ENCODE assay signal across 1 cellular context in the genomic region with DNA sequence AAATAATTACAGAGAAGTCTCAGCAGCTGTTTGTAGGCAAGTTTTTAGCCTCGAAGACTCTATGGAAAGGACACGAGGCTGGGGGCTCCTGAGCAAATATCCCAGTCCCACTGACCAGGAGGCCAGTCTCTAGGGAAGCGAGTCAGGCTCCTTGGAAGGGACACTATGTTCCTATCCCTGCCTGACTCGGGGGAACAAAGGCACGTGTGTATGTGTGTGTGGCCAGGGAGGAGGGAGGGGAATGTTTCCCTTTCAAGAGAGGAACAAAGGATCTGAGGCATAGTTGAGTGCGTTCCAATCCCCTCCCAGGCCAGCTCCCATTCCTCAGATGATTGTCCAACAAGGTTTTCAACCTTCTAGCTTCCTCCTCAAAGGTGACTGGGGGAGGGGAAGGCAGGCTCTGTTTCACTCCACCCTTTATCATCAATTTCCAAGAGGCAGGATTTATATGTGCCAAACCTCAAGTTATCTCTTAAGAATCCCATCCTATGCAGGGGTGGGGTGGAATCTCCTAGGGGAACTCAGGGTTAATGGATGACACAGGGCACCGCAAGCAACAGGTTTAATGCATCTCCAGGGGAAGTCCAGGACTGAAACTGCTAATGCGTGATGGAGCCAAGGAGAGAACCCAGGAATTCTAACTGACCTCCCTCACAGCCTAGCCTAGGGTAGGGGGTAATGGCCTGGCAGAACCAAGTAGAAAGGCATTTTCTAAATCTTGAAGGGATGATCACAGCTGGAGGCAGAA.
TF ChIP-seq lines count a peak whose summit lies in the region.

No MANE protein-coding gene starts in this region.

TF ChIP-seq in A549, 52 proteins besides CTCF, POLR2A, EP300 and RAD21 (continued from another document):
- no peak for TF ChIP-seq CBX8 (IDR thresholded peaks at IDR 0.05)
- no peak; the same call in 1 of the 2 replicates for TF ChIP-seq RARB (CRISPR knock-in tag; IDR thresholded peaks at IDR 0.05)
- TF ChIP-seq MYC (IDR thresholded peaks at IDR 0.05; ENCODE audit: borderline replicate concordance, low read length), result no peak
- TF ChIP-seq PHF8 (IDR thresholded peaks at IDR 0.05; ENCODE audit: borderline replicate concordance, low read depth), result no peak
- TF ChIP-seq MAFK (IDR thresholded peaks at IDR 0.05; ENCODE audit: partially characterized antibody), result no peak
- peak; percentile 77; the same call in 1 of the 2 replicates for TF ChIP-seq FOSB (CRISPR knock-in tag; IDR thresholded peaks at IDR 0.05)
- TF ChIP-seq HOXB13 (CRISPR knock-in tag; IDR thresholded peaks at IDR 0.05; ENCODE audit: low read depth), result peak; percentile 91; the same call in 1 of the 2 replicates
- no peak for TF ChIP-seq ZC3H11A (IDR thresholded peaks at IDR 0.05)
- peak; percentile 77 for TF ChIP-seq BHLHE40 (IDR thresholded peaks at IDR 0.05; ENCODE audit: low read depth, low read length)
- TF ChIP-seq EHMT2 (IDR thresholded peaks at IDR 0.05; ENCODE audit: low read depth), result no peak
- no peak for TF ChIP-seq CBX2 (IDR thresholded peaks at IDR 0.05; ENCODE audit: borderline replicate concordance, low read depth)
- TF ChIP-seq ZFP36 (IDR thresholded peaks at IDR 0.05; ENCODE audit: borderline replicate concordance, partially characterized antibody), result no peak
- TF ChIP-seq SREBF2 (IDR thresholded peaks at IDR 0.05), result no peak
- no peak for TF ChIP-seq CEBPB (IDR thresholded peaks at IDR 0.05)
- TF ChIP-seq HEYL (CRISPR knock-in tag; IDR thresholded peaks at IDR 0.05), result no peak
- no peak for TF ChIP-seq NFE2L2 (conservative IDR thresholded peaks at IDR 0.05; ENCODE audit: low read length)
- TF ChIP-seq, protein P1, sequence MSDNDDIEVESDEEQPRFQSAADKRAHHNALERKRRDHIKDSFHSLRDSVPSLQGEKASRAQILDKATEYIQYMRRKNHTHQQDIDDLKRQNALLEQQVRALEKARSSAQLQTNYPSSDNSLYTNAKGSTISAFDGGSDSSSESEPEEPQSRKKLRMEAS (IDR thresholded peaks at IDR 0.05), result peak; percentile 88
- TF ChIP-seq RNF2 (IDR thresholded peaks at IDR 0.05; ENCODE audit: borderline replicate concordance, low read depth), result no peak
- TF ChIP-seq KDM5A (IDR thresholded peaks at IDR 0.05), result no peak
- TF ChIP-seq HOXA7 (CRISPR knock-in tag; IDR thresholded peaks at IDR 0.05), result 0 out of 2 replicates have a peak, but pooled peaks have one; percentile 35
- peak; percentile 90 to 94 for TF ChIP-seq JUN (IDR thresholded peaks at IDR 0.05)
- TF ChIP-seq SMC3 (IDR thresholded peaks at IDR 0.05), result no peak
- TF ChIP-seq TFCP2L1 (CRISPR knock-in tag; IDR thresholded peaks at IDR 0.05), result no peak
- TF ChIP-seq FOXS1 (CRISPR knock-in tag; IDR thresholded peaks at IDR 0.05), result peak; percentile 84
- no peak for TF ChIP-seq HOXB5 (CRISPR knock-in tag; IDR thresholded peaks at IDR 0.05)
- TF ChIP-seq, protein P2, sequence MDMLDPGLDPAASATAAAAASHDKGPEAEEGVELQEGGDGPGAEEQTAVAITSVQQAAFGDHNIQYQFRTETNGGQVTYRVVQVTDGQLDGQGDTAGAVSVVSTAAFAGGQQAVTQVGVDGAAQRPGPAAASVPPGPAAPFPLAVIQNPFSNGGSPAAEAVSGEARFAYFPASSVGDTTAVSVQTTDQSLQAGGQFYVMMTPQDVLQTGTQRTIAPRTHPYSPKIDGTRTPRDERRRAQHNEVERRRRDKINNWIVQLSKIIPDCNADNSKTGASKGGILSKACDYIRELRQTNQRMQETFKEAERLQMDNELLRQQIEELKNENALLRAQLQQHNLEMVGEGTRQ (IDR thresholded peaks at IDR 0.05), result no peak
- no peak for TF ChIP-seq FOSL2 (IDR thresholded peaks at IDR 0.05)
- peak; percentile 48 for TF ChIP-seq FOSL2 (CRISPR knock-in tag; IDR thresholded peaks at IDR 0.05)
- TF ChIP-seq NR3C1 (IDR thresholded peaks at IDR 0.05), result no peak; the same call in 2 of the 3 replicates
- no peak for TF ChIP-seq CHD4 (IDR thresholded peaks at IDR 0.05; ENCODE audit: borderline replicate concordance)
- peak; percentile 91 for TF ChIP-seq GATA3 (IDR thresholded peaks at IDR 0.05; ENCODE audit: borderline replicate concordance)
- peak; percentile 90 for TF ChIP-seq EHF (CRISPR knock-in tag; IDR thresholded peaks at IDR 0.05)
